In genomic region chr6:120916844-120917243, GRCh38 we compare ENCODE assay signal across 1 cellular context.
TF ChIP-seq lines count a peak whose summit lies in the region.

No MANE protein-coding gene starts in this region.

TF ChIP-seq in GM23338, 12 proteins besides CTCF, POLR2A, EP300 and RAD21 (continued from another document):
- TF ChIP-seq, protein P1, sequence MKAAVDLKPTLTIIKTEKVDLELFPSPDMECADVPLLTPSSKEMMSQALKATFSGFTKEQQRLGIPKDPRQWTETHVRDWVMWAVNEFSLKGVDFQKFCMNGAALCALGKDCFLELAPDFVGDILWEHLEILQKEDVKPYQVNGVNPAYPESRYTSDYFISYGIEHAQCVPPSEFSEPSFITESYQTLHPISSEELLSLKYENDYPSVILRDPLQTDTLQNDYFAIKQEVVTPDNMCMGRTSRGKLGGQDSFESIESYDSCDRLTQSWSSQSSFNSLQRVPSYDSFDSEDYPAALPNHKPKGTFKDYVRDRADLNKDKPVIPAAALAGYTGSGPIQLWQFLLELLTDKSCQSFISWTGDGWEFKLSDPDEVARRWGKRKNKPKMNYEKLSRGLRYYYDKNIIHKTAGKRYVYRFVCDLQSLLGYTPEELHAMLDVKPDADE (IDR thresholded peaks at IDR 0.05) = no peak
- TF ChIP-seq ZNF462 (CRISPR knock-in tag; IDR thresholded peaks at IDR 0.05) = no peak
- no peak for TF ChIP-seq STAT1 (IDR thresholded peaks at IDR 0.05; ENCODE audit: unreplicated experiment)
